Comparison of ENCODE assay signal across 9 cellular contexts in the genomic region with DNA sequence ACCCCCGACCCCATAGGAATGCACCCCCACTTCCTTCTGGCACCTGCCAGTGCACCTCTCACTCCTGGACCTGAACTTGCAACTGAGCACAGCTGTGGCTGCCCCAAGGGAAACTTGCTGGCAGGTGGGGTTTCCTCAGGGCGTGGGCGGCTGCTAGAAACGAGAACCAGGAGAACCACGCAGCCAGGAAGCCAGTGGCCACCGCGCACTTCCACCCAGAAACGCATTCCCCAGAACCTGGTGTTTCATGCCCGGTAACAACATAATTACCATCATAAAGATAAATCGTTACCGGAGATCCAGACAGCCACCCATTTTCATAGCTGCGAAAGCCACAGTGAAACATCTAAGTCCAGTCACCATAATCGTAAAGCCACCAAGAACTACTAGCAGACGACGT.
DNase-seq lines count a peak whose midpoint lies in the region; ATAC-seq and TF ChIP-seq lines count a peak whose summit lies in the region.
"Had no signal": no experiment of that assay in that cellular context is flagged by ENCODE, and none has a peak within 500 bp of the region (broad histone marks: within the 10 kb centered on the region; RNA-seq: fewer than 3 reads in every experiment).

No MANE protein-coding gene starts in this region.

- no peaks in the 10 kb centered on the region for H3K9me3 Mint-ChIP-seq in CD8-positive, alpha-beta T cell
- peaks cover 0 to 9% (median 0%) of the 10 kb centered on the region in 11 donors for H3K9me3 Mint-ChIP-seq in naive thymus-derived CD4-positive, alpha-beta T cell

- H3K27me3 Mint-ChIP-seq in CD8-positive, alpha-beta T cell (ENCODE audit: low read depth): no peaks in the 10 kb centered on the region
- H3K27me3 Mint-ChIP-seq in naive thymus-derived CD4-positive, alpha-beta T cell: no peaks in the 10 kb centered on the region

- intact Hi-C loops in CD8-positive, alpha-beta T cell (cut with DNase I, micrococcal nuclease): loop anchor here (2.0 to 10.0 kb wide), 3 partner anchors 46 to 178 kb away; no protein-coding TSS in a partner anchor
- intact Hi-C loops in naive thymus-derived CD4-positive, alpha-beta T cell (cut with micrococcal nuclease): loop anchor here in 1 of 2 donors (2.0 to 5.0 kb wide), 3 partner anchors 18 to 178 kb away; no protein-coding TSS in a partner anchor
- intact Hi-C loops in lower leg skin (cut with DNase I; ENCODE audit: low total_unique reads): no loop called here

- no peak for TF ChIP-seq POLR2A in lower leg skin (IDR thresholded peaks at IDR 0.05)

- H3K36me3 Mint-ChIP-seq in CD8-positive, alpha-beta T cell: peaks cover 78% of the 10 kb centered on the region
- peaks cover 4 to 34% (median 20%) of the 10 kb centered on the region in 5 donors for H3K36me3 Mint-ChIP-seq in naive thymus-derived CD4-positive, alpha-beta T cell

- no peaks in the 10 kb centered on the region for H3K27me3 ChIP-seq in CD8-positive, alpha-beta T cell (ENCODE audit: insufficient read depth, low read length)
- H3K27me3 ChIP-seq in naive thymus-derived CD4-positive, alpha-beta T cell (ENCODE audit: control insufficient read depth in 2 of 2, insufficient read depth in 2 of 2, low read length in 2 of 2): no peaks in the 10 kb centered on the region

- 71 to 76% methylated on average over 15 of the region's 15 CpGs for WGBS in lower leg skin, 2 donors

- H3K4me3 Mint-ChIP-seq in CD8-positive, alpha-beta T cell: peak overlapping the region; percentile 57
- H3K4me3 Mint-ChIP-seq in naive thymus-derived CD4-positive, alpha-beta T cell: peak overlapping the region; percentile 72 to 87 (median 80)

- peaks cover 64% of the 10 kb centered on the region for H3K4me1 Mint-ChIP-seq in CD8-positive, alpha-beta T cell (ENCODE audit: low read depth)
- H3K4me1 Mint-ChIP-seq in naive thymus-derived CD4-positive, alpha-beta T cell: peaks cover 50 to 80% (median 69%) of the 10 kb centered on the region in 7 donors

- peak in 6 of 7 experiments; percentile 22 to 62 (median 46) for DNase-seq in CD8-positive, alpha-beta T cell
- peak; percentile 77 to 81 for DNase-seq in activated CD4-positive, alpha-beta T cell treated with anti-CD3 and anti-CD28 coated beads, Interleukin-2, amount 50 U/mL, for 48 hours
- DNase-seq in naive thymus-derived CD4-positive, alpha-beta T cell: peak in 7 of 9 donors; percentile 35 to 55 (median 42)
- DNase-seq in NCI-H2171 treated with DMSO at 0.1 percent for 48 hours (lab: John Stamatoyannopoulos, UW): no peak
- no peak for DNase-seq in COLO668 (lab: John Stamatoyannopoulos, UW; ENCODE audit: unreplicated experiment)
- DNase-seq in G401 (ENCODE audit: low spot score): no peak
- DNase-seq in lower leg skin (ENCODE audit: low spot score in 2 of 2): no peak

- no peaks in the 10 kb centered on the region for H3K9me3 ChIP-seq in CD8-positive, alpha-beta T cell (ENCODE audit: low read length)
- no peaks in the 10 kb centered on the region for H3K9me3 ChIP-seq in naive thymus-derived CD4-positive, alpha-beta T cell (ENCODE audit: control insufficient read depth in 2 of 3, low read length in 3 of 3)

- peaks cover 51% of the 10 kb centered on the region for H3K36me3 ChIP-seq in CD8-positive, alpha-beta T cell (ENCODE audit: insufficient read depth, low read length)
- H3K36me3 ChIP-seq in naive thymus-derived CD4-positive, alpha-beta T cell (ENCODE audit: control insufficient read depth in 2 of 3, insufficient read depth in 3 of 3, low read length in 3 of 3): peaks cover 16 to 72% (median 22%) of the 10 kb centered on the region in 3 experiments

- CTCF ChIA-PET in CD8-positive, alpha-beta T cell (lab: Charles Lee): interaction anchor here (1.2 to 2.5 kb wide), 2 partner anchors 16 to 61 kb away, joined by 3 to 9 read pairs; no protein-coding TSS in a partner anchor
- CTCF ChIA-PET in naive thymus-derived CD4-positive, alpha-beta T cell (lab: Charles Lee): interaction anchor here (0.7 kb wide), 1 partner anchor 177 kb away, joined by 3 read pairs; no protein-coding TSS in a partner anchor

- no peak overlapping the region for H3K4me3 ChIP-seq in CD8-positive, alpha-beta T cell (ENCODE audit: low read depth, low read length)
- peak overlapping the region; percentile 34 for H3K4me3 ChIP-seq in naive thymus-derived CD4-positive, alpha-beta T cell (ENCODE audit: low read length)
- no peak overlapping the region for H3K4me3 ChIP-seq in lower leg skin (ENCODE audit: low read depth, poor library complexity, severe bottlenecking)

- peaks cover 78% of the 10 kb centered on the region for H3K4me1 ChIP-seq in CD8-positive, alpha-beta T cell (ENCODE audit: insufficient read depth, low read length)
- peaks cover 28 to 34% of the 10 kb centered on the region in 2 donors for H3K4me1 ChIP-seq in naive thymus-derived CD4-positive, alpha-beta T cell (ENCODE audit: control insufficient read depth in 2 of 2, insufficient read depth in 2 of 2, low read length in 2 of 2)

- POLR2A ChIA-PET in CD8-positive, alpha-beta T cell (lab: Charles Lee): interaction anchor here (1.0 kb wide), 1 partner anchor 17 kb away, joined by 3 read pairs; no protein-coding TSS in a partner anchor
- POLR2A ChIA-PET in naive thymus-derived CD4-positive, alpha-beta T cell (lab: Charles Lee): interaction anchor here (0.6 to 1.6 kb wide), 5 partner anchors 9 to 45 kb away, joined by 3 to 4 read pairs (median 3); no protein-coding TSS in a partner anchor

- no peak for TF ChIP-seq CTCF in CD8-positive, alpha-beta T cell (IDR thresholded peaks at IDR 0.05)
- TF ChIP-seq CTCF in lower leg skin (IDR thresholded peaks at IDR 0.05): no peak

- H3K27ac Mint-ChIP-seq in CD8-positive, alpha-beta T cell: peak overlapping the region; percentile 88
- H3K27ac Mint-ChIP-seq in naive thymus-derived CD4-positive, alpha-beta T cell: peak overlapping the region; percentile 43 to 96 (median 89)

- ATAC-seq in CD8-positive, alpha-beta T cell: peak; percentile 45
- peak; percentile 64 for ATAC-seq in HG02571 (IDR thresholded peaks at IDR 0.05; ENCODE audit: unreplicated experiment)
- ATAC-seq in naive thymus-derived CD4-positive, alpha-beta T cell: peak; percentile 67

- in situ Hi-C loops in G401 (cut with HindIII; ENCODE audit: low sequenced_read_pairs): no loop called here

- no peak overlapping the region for H3K27ac ChIP-seq in CD8-positive, alpha-beta T cell (ENCODE audit: low read depth, low read length)
- peak overlapping the region; percentile 26 for H3K27ac ChIP-seq in naive thymus-derived CD4-positive, alpha-beta T cell (ENCODE audit: low read depth, low read length)
- H3K27ac ChIP-seq: VCaP had no signal

Comparison
In these comparisons a context has a peak if more than half of its experiments do, and no peak if none do; other contexts are left out.
1. DNase-seq: peak in CD8-positive, alpha-beta T cell (6 of 7), activated CD4-positive, alpha-beta T cell treated with anti-CD3 and anti-CD28 coated beads, Interleukin-2, amount 50 U/mL, for 48 hours (2 of 2) and naive thymus-derived CD4-positive, alpha-beta T cell (7 of 9); none in NCI-H2171 treated with DMSO at 0.1 percent for 48 hours (single experiment), COLO668 (single experiment), G401 (single experiment) and lower leg skin (0 of 2).
2. Peak in every context shown above with its lines, with median percentiles within 50 percentile points of each other: ATAC-seq.